In genomic region chr1:229475859-229476258, GRCh38 we compare ENCODE assay signal across 1 cellular context. TPM values are rescaled to one million over a fixed set of nuclear protein-coding genes. Genes with fewer than 3 reads are reported as not detected.
"Had no signal": no experiment of that assay in that cellular context is flagged by ENCODE, and none has a peak within 500 bp of the region (broad histone marks: within the 10 kb centered on the region; RNA-seq: fewer than 3 reads in every experiment).

No MANE protein-coding gene starts in this region.

RNA-seq across cellular contexts. Expression of gene ACTA1, which starts 42.0 kb away (rescaled TPM):
- total RNA-seq: GM12878 had no signal
